In genomic region chr15:76335851-76336253, GRCh38 we compare ENCODE assay signal across 1 cellular context.
TF ChIP-seq lines count a peak whose summit lies in the region.

No MANE protein-coding gene starts in this region.

TF ChIP-seq in GM12878, 131 proteins besides CTCF, POLR2A, EP300 and RAD21 (continued from another document):
- TF ChIP-seq FOS (IDR thresholded peaks at IDR 0.05; ENCODE audit: borderline replicate concordance, extremely low read depth, insufficient read length): no peak
- TF ChIP-seq ATF7 (IDR thresholded peaks at IDR 0.05; ENCODE audit: low read depth): no peak
- TF ChIP-seq E2F4 (IDR thresholded peaks at IDR 0.05; ENCODE audit: low read depth, low read length): no peak
- TF ChIP-seq GATAD2B (conservative IDR thresholded peaks at IDR 0.05; ENCODE audit: low read depth): no peak
- TF ChIP-seq MTA3 (IDR thresholded peaks at IDR 0.05; ENCODE audit: borderline replicate concordance, low read length): no peak
- TF ChIP-seq BMI1 (IDR thresholded peaks at IDR 0.05; ENCODE audit: borderline replicate concordance): no peak
- 0 out of 2 replicates have a peak, but pooled peaks have one; percentile 31 for TF ChIP-seq TBL1XR1 (IDR thresholded peaks at IDR 0.05; ENCODE audit: low read depth, low read length)
- TF ChIP-seq ZNF207 (IDR thresholded peaks at IDR 0.05; ENCODE audit: borderline replicate concordance): no peak
- TF ChIP-seq E2F8 (IDR thresholded peaks at IDR 0.05; ENCODE audit: low read depth, partially characterized antibody): no peak
- TF ChIP-seq CEBPZ (IDR thresholded peaks at IDR 0.05; ENCODE audit: low read depth, low read length): no peak
- no peak for TF ChIP-seq BHLHE40 (IDR thresholded peaks at IDR 0.05; ENCODE audit: borderline replicate concordance in 1 of 2, low read depth in 2 of 2, low read length in 1 of 2)
- TF ChIP-seq JUNB (IDR thresholded peaks at IDR 0.05): no peak
- no peak for TF ChIP-seq PKNOX1 (IDR thresholded peaks at IDR 0.05)
- TF ChIP-seq RAD51 (IDR thresholded peaks at IDR 0.05): no peak
- no peak for TF ChIP-seq MEF2B (IDR thresholded peaks at IDR 0.05; ENCODE audit: partially characterized antibody, poor library complexity, severe bottlenecking)
- TF ChIP-seq SPI1 (IDR thresholded peaks at IDR 0.05; ENCODE audit: borderline replicate concordance, insufficient read depth, low read depth, low read length): peak; percentile 93
- no peak for TF ChIP-seq ZNF217 (IDR thresholded peaks at IDR 0.05)
- no peak for TF ChIP-seq BCLAF1 (IDR thresholded peaks at IDR 0.05)
- TF ChIP-seq TCF3 (IDR thresholded peaks at IDR 0.05; ENCODE audit: borderline replicate concordance, insufficient read depth, low read depth, low read length): no peak
- no peak for TF ChIP-seq TCF12 (IDR thresholded peaks at IDR 0.05; ENCODE audit: low read depth, low read length)
- 0 out of 2 replicates have a peak, but pooled peaks have one; percentile 23 for TF ChIP-seq NBN (IDR thresholded peaks at IDR 0.05)
- no peak for TF ChIP-seq TARDBP (IDR thresholded peaks at IDR 0.05; ENCODE audit: borderline replicate concordance)
- TF ChIP-seq MYB (IDR thresholded peaks at IDR 0.05; ENCODE audit: borderline replicate concordance, low read depth, low read length): no peak
- TF ChIP-seq PBX3 (IDR thresholded peaks at IDR 0.05; ENCODE audit: insufficient replicate concordance, low read depth, low read length): no peak
- no peak for TF ChIP-seq STAT3 (IDR thresholded peaks at IDR 0.05; ENCODE audit: low read depth, low read length)
- no peak for TF ChIP-seq NR2C2 (IDR thresholded peaks at IDR 0.05; ENCODE audit: borderline replicate concordance, control insufficient read depth, insufficient read length, low read depth)
- no peak for TF ChIP-seq SUZ12 (IDR thresholded peaks at IDR 0.05; ENCODE audit: unreplicated experiment)
- peak; percentile 77 for TF ChIP-seq ZBTB40 (IDR thresholded peaks at IDR 0.05; ENCODE audit: borderline replicate concordance)
- no peak for TF ChIP-seq ZBED1 (IDR thresholded peaks at IDR 0.05; ENCODE audit: borderline replicate concordance)
- peak; percentile 31 to 32; a peak in 2 of 4 replicates for TF ChIP-seq IKZF2 (IDR thresholded peaks at IDR 0.05)
- TF ChIP-seq JUND (IDR thresholded peaks at IDR 0.05; ENCODE audit: low read depth, low read length): no peak
- TF ChIP-seq ELK1 (IDR thresholded peaks at IDR 0.05; ENCODE audit: low read depth, low read length): no peak
- no peak for TF ChIP-seq EZH2 (IDR thresholded peaks at IDR 0.05; ENCODE audit: borderline replicate concordance, control insufficient read depth, low read depth, low read length)
- TF ChIP-seq MXI1 (IDR thresholded peaks at IDR 0.05; ENCODE audit: low read depth, low read length): no peak
